Comparison of ENCODE assay signal across 10 cellular contexts in genomic region chr9:5714501-5715401, GRCh38.
DNase-seq lines count a peak whose midpoint lies in the region; ATAC-seq, FAIRE-seq and TF ChIP-seq lines count a peak whose summit lies in the region.
"Had no signal": no experiment of that assay in that cellular context is flagged by ENCODE, and none has a peak within 500 bp of the region (broad histone marks: within the 10 kb centered on the region; RNA-seq: fewer than 3 reads in every experiment).

No MANE protein-coding gene starts in this region.

- H3K36me3 ChIP-seq in gastroesophageal sphincter = peaks cover 0 to 35% of the 10 kb centered on the region in 2 donors
- H3K36me3 ChIP-seq in upper lobe of right lung = peaks cover under 1% of the 10 kb centered on the region
- H3K36me3 ChIP-seq in tibial nerve = peaks cover 0 to 79% (median 0%) of the 10 kb centered on the region in 3 donors

- no peak for DNase-seq in activated naive CD8-positive, alpha-beta T cell treated with anti-CD3 and anti-CD28 coated beads for 36 hours
- DNase-seq in RCC 7860 (ENCODE audit: low spot score) = peak; percentile 14
- DNase-seq in upper lobe of right lung = no peak
- DNase-seq in NCI-H748 treated with DMSO at 0.1 percent for 48 hours (lab: John Stamatoyannopoulos, UW) = no peak
- DNase-seq in GM12892 (ENCODE audit: insufficient read length) = no peak
- no peak for DNase-seq in tibial nerve (ENCODE audit: low spot score in 2 of 2)
- DNase-seq: T-helper 17 cell had no signal

- H3K9me3 ChIP-seq in gastroesophageal sphincter (no peaks in the 10 kb centered on the region), upper lobe of right lung (no peaks in the 10 kb centered on the region), tibial nerve (peaks cover 0 to 11% (median 1%) of the 10 kb centered on the region in 4 donors)

- peaks cover 0 to 17% (median 0%) of the 10 kb centered on the region in 3 donors for H3K4me1 ChIP-seq in gastroesophageal sphincter
- no peaks in the 10 kb centered on the region for H3K4me1 ChIP-seq in upper lobe of right lung
- peaks cover 0 to 6% (median 0%) of the 10 kb centered on the region in 4 donors for H3K4me1 ChIP-seq in tibial nerve

- H3K4me1 Mint-ChIP-seq in activated naive CD8-positive, alpha-beta T cell (ENCODE audit: low read depth) = peaks cover 12% of the 10 kb centered on the region
- peaks cover 16% of the 10 kb centered on the region for H3K4me1 Mint-ChIP-seq in activated naive CD8-positive, alpha-beta T cell treated with anti-CD3 and anti-CD28 coated beads for 36 hours

- peaks cover 5% of the 10 kb centered on the region for H3K9me3 Mint-ChIP-seq in activated naive CD8-positive, alpha-beta T cell (ENCODE audit: low read depth)
- H3K9me3 Mint-ChIP-seq in activated naive CD8-positive, alpha-beta T cell treated with anti-CD3 and anti-CD28 coated beads for 36 hours = peaks cover 6% of the 10 kb centered on the region

- no peak overlapping the region for H3K27ac ChIP-seq in gastroesophageal sphincter
- no peak overlapping the region for H3K27ac ChIP-seq in upper lobe of right lung
- no peak overlapping the region for H3K27ac ChIP-seq in tibial nerve

- intact Hi-C loops in upper lobe of right lung (cut with DNase I) = no loop called here

- peak; percentile 68 for FAIRE-seq in RCC 7860 (lab: Jason Lieb, UNC)
- FAIRE-seq in GM12892 (lab: Jason Lieb, UNC) = no peak
- FAIRE-seq: endometrium had no signal

- TF ChIP-seq EP300 in gastroesophageal sphincter (IDR thresholded peaks at IDR 0.05) (no peak), tibial nerve (IDR thresholded peaks at IDR 0.05) (no peak)

- ATAC-seq in gastroesophageal sphincter (no peak), upper lobe of right lung (no peak)
- ATAC-seq: T-helper 17 cell had no signal

- 54 to 77% methylated on average over 3 to 4 of the region's 4 CpGs for WGBS in gastroesophageal sphincter (ENCODE audit: low coverage in 1 of 2), 2 donors
- 65 to 68% methylated on average over 4 of the region's 4 CpGs for WGBS in tibial nerve, 2 donors

- H3K36me3 Mint-ChIP-seq in activated naive CD8-positive, alpha-beta T cell = peaks cover 37% of the 10 kb centered on the region
- H3K36me3 Mint-ChIP-seq in activated naive CD8-positive, alpha-beta T cell treated with anti-CD3 and anti-CD28 coated beads for 36 hours = peaks cover 45% of the 10 kb centered on the region

- H3K4me3 ChIP-seq in gastroesophageal sphincter (no peak overlapping the region), upper lobe of right lung (no peak overlapping the region), tibial nerve (no peak overlapping the region)

- H3K27me3 ChIP-seq in gastroesophageal sphincter (no peaks in the 10 kb centered on the region), upper lobe of right lung (no peaks in the 10 kb centered on the region), tibial nerve (no peaks in the 10 kb centered on the region)

- TF ChIP-seq CTCF in gastroesophageal sphincter (IDR thresholded peaks at IDR 0.05) (peak in 3 of 4 experiments; percentile 9 to 29 (median 26)), upper lobe of right lung (IDR thresholded peaks at IDR 0.05) (peak; percentile 36), tibial nerve (IDR thresholded peaks at IDR 0.05) (no peak)

- no peaks in the 10 kb centered on the region for H3K27me3 Mint-ChIP-seq in activated naive CD8-positive, alpha-beta T cell
- H3K27me3 Mint-ChIP-seq in activated naive CD8-positive, alpha-beta T cell treated with anti-CD3 and anti-CD28 coated beads for 36 hours = no peaks in the 10 kb centered on the region
- H3K27me3 Mint-ChIP-seq: T-helper 17 cell had no signal

- TF ChIP-seq POLR2A in gastroesophageal sphincter (IDR thresholded peaks at IDR 0.05) (no peak), GM12892 (IDR thresholded peaks at IDR 0.05; ENCODE audit: low read depth, low read length) (no peak), tibial nerve (IDR thresholded peaks at IDR 0.05) (no peak)

- peak overlapping the region; percentile 41 for H3K27ac Mint-ChIP-seq in activated naive CD8-positive, alpha-beta T cell
- no peak overlapping the region for H3K27ac Mint-ChIP-seq in activated naive CD8-positive, alpha-beta T cell treated with anti-CD3 and anti-CD28 coated beads for 36 hours
- H3K27ac Mint-ChIP-seq: T-helper 17 cell had no signal

- H3K4me3 Mint-ChIP-seq in activated naive CD8-positive, alpha-beta T cell = no peak overlapping the region
- H3K4me3 Mint-ChIP-seq in activated naive CD8-positive, alpha-beta T cell treated with anti-CD3 and anti-CD28 coated beads for 36 hours = no peak overlapping the region
- H3K4me3 Mint-ChIP-seq: T-helper 17 cell had no signal

Comparison
In these comparisons a context has a peak if more than half of its experiments do, and no peak if none do; other contexts are left out.
1. CTCF ChIP-seq: peak in gastroesophageal sphincter (3 of 4) and upper lobe of right lung (single experiment); none in tibial nerve (0 of 5).